ENCODE assay signal across 7 cellular contexts in genomic region chr13:112583592-112584277, GRCh38. TPM values are rescaled to one million over a fixed set of nuclear protein-coding genes. Genes with fewer than 3 reads are reported as not detected.
DNase-seq lines count a peak whose midpoint lies in the region; ATAC-seq and TF ChIP-seq lines count a peak whose summit lies in the region.

No MANE protein-coding gene starts in this region.

- no peak overlapping the region for H2AFZ ChIP-seq in SK-N-SH (ENCODE audit: low read depth)

- no peak for TF ChIP-seq RAD21 in SK-N-SH (IDR thresholded peaks at IDR 0.05; ENCODE audit: low read length)

- TF ChIP-seq CTCF in type B pancreatic cell (conservative IDR thresholded peaks at IDR 0.05) = no peak
- no peak for TF ChIP-seq CTCF in SK-N-SH (IDR thresholded peaks at IDR 0.05)

- H3K27me3 ChIP-seq in SK-N-SH (ENCODE audit: insufficient read depth) = no peaks in the 10 kb centered on the region

- H3F3A ChIP-seq in SK-N-SH (replicated peaks; ENCODE audit: insufficient read depth) = peaks cover 14% of the 10 kb centered on the region

- H3K79me2 ChIP-seq in SK-N-SH (ENCODE audit: insufficient read depth) = peaks cover 85% of the 10 kb centered on the region

- POLR2A ChIA-PET in SK-N-SH (lab: Yijun Ruan, JAX) = no interaction called here

- TF ChIP-seq EP300 in SK-N-SH (IDR thresholded peaks at IDR 0.05; ENCODE audit: borderline replicate concordance in 1 of 2, low read depth in 1 of 2, low read length in 1 of 2) = no peak

- 94% methylated on average over 11 of the region's 11 CpGs for WGBS in SK-N-SH (ENCODE audit: low lambda C conversion rate)

- no peak overlapping the region for H3K4me2 ChIP-seq in SK-N-SH

- peak overlapping the region; percentile 39 for H3K4me3 Mint-ChIP-seq in stimulated activated memory B cell treated with anti-CD40 and anti-IgM and Interleukin-4, amounts not matched to agents 10 μg/mL and 1 μg/mL and 100 μg/mL, for 72 hours
- H3K4me3 Mint-ChIP-seq in type B pancreatic cell = no peak overlapping the region

- no peak overlapping the region for H3K27ac ChIP-seq in SK-N-SH (ENCODE audit: low read depth in 2 of 2, low read length in 1 of 2)

- H3K36me3 ChIP-seq in SK-N-SH (replicated peaks in 1 of 2; ENCODE audit: control insufficient read depth in 1 of 2, insufficient read depth in 2 of 2, low read length in 1 of 2) = no peaks in the 10 kb centered on the region

- peaks cover 13% of the 10 kb centered on the region; the same call in 1 of the 2 replicates for H4K20me1 ChIP-seq in SK-N-SH (ENCODE audit: insufficient read depth)

- CTCF ChIA-PET in SK-N-SH (lab: Yijun Ruan, JAX) = interaction anchor here (0.9 kb wide), 1 partner anchor 22 kb away, joined by 3 read pairs; no protein-coding TSS in a partner anchor

- no peaks in the 10 kb centered on the region for H3K9me3 Mint-ChIP-seq in stimulated activated memory B cell treated with anti-CD40 and anti-IgM and Interleukin-4, amounts not matched to agents 10 μg/mL and 1 μg/mL and 100 μg/mL, for 72 hours
- peaks cover 3% of the 10 kb centered on the region for H3K9me3 Mint-ChIP-seq in type B pancreatic cell

- peak; percentile 35 for ATAC-seq in HG02981 (IDR thresholded peaks at IDR 0.05; ENCODE audit: unreplicated experiment)
- ATAC-seq in stimulated activated memory B cell treated with anti-CD40 and anti-IgM and Interleukin-4, amounts not matched to agents 10 μg/mL and 1 μg/mL and 100 μg/mL, for 72 hours = peak; percentile 79

- peaks cover 8 to 18% of the 10 kb centered on the region in 2 experiments; a peak in 3 of 4 replicates for H3K4me1 ChIP-seq in SK-N-SH (ENCODE audit: control insufficient read depth in 1 of 2, insufficient read depth in 2 of 2, low read depth in 1 of 2, low read length in 1 of 2)

- H3K36me3 Mint-ChIP-seq in stimulated activated memory B cell treated with anti-CD40 and anti-IgM and Interleukin-4, amounts not matched to agents 10 μg/mL and 1 μg/mL and 100 μg/mL, for 72 hours = peaks cover 18% of the 10 kb centered on the region
- H3K36me3 Mint-ChIP-seq in type B pancreatic cell = peaks cover 11% of the 10 kb centered on the region

- H3K9ac ChIP-seq in SK-N-SH = no peak overlapping the region

- DNase-seq in GM19238 (ENCODE audit: insufficient read length, low spot score) (peak; percentile 42), SKM-1 (lab: John Stamatoyannopoulos, UW; ENCODE audit: unreplicated experiment) (peak; percentile 87), type B pancreatic cell (ENCODE audit: extremely low spot score, unreplicated experiment) (no peak), SK-N-SH (no peak)
- DNase-seq in stimulated activated CD4-positive, alpha-beta T cell treated with anti-CD3 and anti-CD28 coated beads, Interleukin-4, amount 100 ng/mL, for 1 hour = no peak

- H3K4me3 ChIP-seq in SK-N-SH (ENCODE audit: low read depth in 2 of 2, low read length in 1 of 2) = no peak overlapping the region

- peaks cover 65% of the 10 kb centered on the region for H3K4me1 Mint-ChIP-seq in stimulated activated memory B cell treated with anti-CD40 and anti-IgM and Interleukin-4, amounts not matched to agents 10 μg/mL and 1 μg/mL and 100 μg/mL, for 72 hours
- peaks cover 11% of the 10 kb centered on the region for H3K4me1 Mint-ChIP-seq in type B pancreatic cell (ENCODE audit: unreplicated experiment)

- no peaks in the 10 kb centered on the region for H3K27me3 Mint-ChIP-seq in stimulated activated memory B cell treated with anti-CD40 and anti-IgM and Interleukin-4, amounts not matched to agents 10 μg/mL and 1 μg/mL and 100 μg/mL, for 72 hours
- H3K27me3 Mint-ChIP-seq in type B pancreatic cell = no peaks in the 10 kb centered on the region

- peak overlapping the region; percentile 87 for H3K27ac Mint-ChIP-seq in stimulated activated memory B cell treated with anti-CD40 and anti-IgM and Interleukin-4, amounts not matched to agents 10 μg/mL and 1 μg/mL and 100 μg/mL, for 72 hours
- no peak overlapping the region for H3K27ac Mint-ChIP-seq in type B pancreatic cell

- H3K9me3 ChIP-seq in SK-N-SH = no peaks in the 10 kb centered on the region

- no peaks in the 10 kb centered on the region for H3K9me2 ChIP-seq in SK-N-SH

TF ChIP-seq in SK-N-SH, 30 proteins besides CTCF, POLR2A, EP300 and RAD21:
- TF ChIP-seq FOXJ3 (CRISPR knock-in tag; IDR thresholded peaks at IDR 0.05) = no peak
- no peak for TF ChIP-seq GATA2 (CRISPR knock-in tag; IDR thresholded peaks at IDR 0.05)
- TF ChIP-seq REST (IDR thresholded peaks at IDR 0.05; ENCODE audit: low read depth, low read length) = no peak
- no peak for TF ChIP-seq JUND (IDR thresholded peaks at IDR 0.05)
- TF ChIP-seq PBX3 (IDR thresholded peaks at IDR 0.05) = no peak
- TF ChIP-seq NRF1 (IDR thresholded peaks at IDR 0.05; ENCODE audit: low read depth, low read length) = no peak
- no peak for TF ChIP-seq TAF1 (IDR thresholded peaks at IDR 0.05; ENCODE audit: borderline replicate concordance, low read depth, low read length)
- no peak for TF ChIP-seq TEAD4 (IDR thresholded peaks at IDR 0.05; ENCODE audit: borderline replicate concordance, insufficient read depth)

RNA-seq across cellular contexts. Expression of gene TUBGCP3, which starts 4.2 kb away (rescaled TPM):
- total RNA-seq in type B pancreatic cell (ENCODE audit: low replicate concordance) = 23.8 and 34.0 TPM in 2 replicates
- polyA plus RNA-seq in SK-N-SH (2012; rRNA removed) = 16.8 and 16.9 TPM in 2 replicates
- 13.8 and 17.1 TPM in 2 replicates for polyA plus RNA-seq in SK-N-SH (2012; cell fraction: cytosol; rRNA removed)
- polyA plus RNA-seq in SK-N-SH (2012; cell fraction: nucleus; rRNA removed) = 29.4 and 32.2 TPM in 2 replicates

Comparison
In these comparisons a context has a peak if more than half of its experiments do, and no peak if none do; other contexts are left out.
1. DNase-seq: peak in GM19238 (single experiment) and SKM-1 (single experiment); none in stimulated activated CD4-positive, alpha-beta T cell treated with anti-CD3 and anti-CD28 coated beads, Interleukin-4, amount 100 ng/mL, for 1 hour (single experiment), type B pancreatic cell (single experiment) and SK-N-SH (single experiment).